In the genomic region with DNA sequence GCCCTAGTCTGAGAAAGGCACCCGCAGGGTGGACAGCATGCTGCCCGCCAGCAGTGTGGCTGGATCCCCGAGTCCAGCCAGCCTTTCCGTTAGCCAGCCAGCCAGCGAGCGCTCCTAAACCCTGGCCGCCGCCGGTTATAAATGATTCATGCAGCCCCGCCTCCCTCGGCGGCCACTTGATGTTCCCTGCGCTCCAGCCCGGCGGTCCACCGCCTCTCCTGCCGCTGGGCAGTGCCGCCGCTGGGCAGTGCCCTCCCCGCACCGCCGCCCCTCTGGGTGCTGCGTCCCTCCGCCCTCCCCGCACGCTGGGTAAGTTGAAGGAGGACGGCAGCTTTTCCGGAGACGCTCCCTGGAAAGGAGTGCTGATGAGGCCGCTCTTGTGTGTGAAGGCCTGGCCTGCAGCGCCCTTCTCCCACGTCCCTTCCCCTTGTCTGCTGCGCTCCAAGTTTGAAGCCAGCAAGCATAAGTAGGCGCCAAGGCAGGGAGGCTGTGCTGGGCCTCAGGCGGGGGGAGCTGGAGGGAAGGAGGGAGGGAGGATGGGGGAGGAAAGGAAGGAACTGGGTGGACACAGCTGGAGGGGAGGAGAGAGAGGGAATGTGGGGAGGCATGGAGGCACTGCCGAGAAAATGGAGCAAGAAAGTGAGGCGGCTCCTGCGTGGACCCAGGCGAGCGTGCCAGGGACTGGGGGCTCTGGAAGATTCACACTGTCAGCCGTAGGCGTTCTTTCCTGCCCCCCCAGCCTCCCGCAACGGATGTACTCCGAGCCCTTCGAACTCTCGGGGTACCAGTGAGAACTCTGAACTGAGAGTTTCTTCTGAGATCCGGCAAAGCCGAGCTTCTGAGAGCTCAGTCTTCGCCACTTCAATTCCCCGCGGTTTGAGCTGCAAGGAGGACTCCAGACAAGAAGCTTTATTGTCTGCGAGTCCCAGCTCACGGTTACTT, we compare ENCODE assay signal across 8 cellular contexts.
DNase-seq lines count a peak whose midpoint lies in the region; ATAC-seq and TF ChIP-seq lines count a peak whose summit lies in the region.

No MANE protein-coding gene starts in this region.

- H3K27me3 ChIP-seq in adipocyte (replicated peaks; ENCODE audit: control insufficient read depth, insufficient read depth, low read length) (no peaks in the 10 kb centered on the region), heart right ventricle (peaks cover 0 to 30% (median 14%) of the 10 kb centered on the region in 7 donors)

- peak overlapping the region; percentile 26 to 85 (median 73) for H3K27ac ChIP-seq in heart right ventricle

- DNase-seq in EL: peak; percentile 89
- peak; percentile 94 for DNase-seq in adipocyte (ENCODE audit: low read depth)
- DNase-seq in heart right ventricle: peak; percentile 71 to 75
- DNase-seq in pons (ENCODE audit: low spot score): peak; percentile 24
- DNase-seq in activated naive CD4-positive, alpha-beta T cell treated with Interleukin-2 at 50 U/mL for 16 hours: no peak
- DNase-seq in stimulated activated naive CD4-positive, alpha-beta T cell treated with Interleukin-2 at 50 U/mL for 16 hours (lab: John Stamatoyannopoulos, UW): no peak

- peak overlapping the region; percentile 82 for H3K9ac ChIP-seq in adipocyte (ENCODE audit: low read length)

- peaks cover 55% of the 10 kb centered on the region for H3K4me1 ChIP-seq in adipocyte (ENCODE audit: control insufficient read depth, insufficient read depth, low read length)
- peaks cover 0 to 37% (median 15%) of the 10 kb centered on the region in 9 donors for H3K4me1 ChIP-seq in heart right ventricle

- no peak for TF ChIP-seq CTCF in heart right ventricle (IDR thresholded peaks at IDR 0.05)

- H3K9me3 ChIP-seq in adipocyte (ENCODE audit: control insufficient read depth, low read length) (no peaks in the 10 kb centered on the region), heart right ventricle (no peaks in the 10 kb centered on the region)

- intact Hi-C loops in heart right ventricle (cut with DNase I): loop anchor here in 2 of 10 donors (10.0 kb wide), 2 partner anchors 93 to 133 kb away; partner anchors contain the start of gene GLI2 (in 1 of the 2)

- peak; percentile 79 to 91 (median 86) for ATAC-seq in heart right ventricle
- no peak for ATAC-seq in HG03460 (IDR thresholded peaks at IDR 0.05; ENCODE audit: unreplicated experiment)
- ATAC-seq in HG03175 (IDR thresholded peaks at IDR 0.05; ENCODE audit: unreplicated experiment): no peak

- H3K36me3 ChIP-seq in adipocyte (ENCODE audit: control insufficient read depth, insufficient read depth, low read length, severe bottlenecking) (no peaks in the 10 kb centered on the region), heart right ventricle (no peaks in the 10 kb centered on the region)

- peak overlapping the region; percentile 77 for H3K4me3 ChIP-seq in adipocyte (ENCODE audit: low read length)
- peak overlapping the region; percentile 12 to 52 (median 44) for H3K4me3 ChIP-seq in heart right ventricle

- 15 to 17% methylated on average over 49 to 54 of the region's 54 CpGs for WGBS in heart right ventricle, 2 donors

Comparison
In these comparisons a context has a peak if more than half of its experiments do, and no peak if none do; other contexts are left out.
1. DNase-seq: peak in EL (single experiment), adipocyte (single experiment), heart right ventricle (2 of 2) and pons (single experiment); none in activated naive CD4-positive, alpha-beta T cell treated with Interleukin-2 at 50 U/mL for 16 hours (single experiment) and stimulated activated naive CD4-positive, alpha-beta T cell treated with Interleukin-2 at 50 U/mL for 16 hours (single experiment).
2. ATAC-seq: peak in heart right ventricle (8 of 8); none in HG03460 (single experiment) and HG03175 (single experiment).